ENCODE assay signal across 18 cellular contexts in genomic region chr1:2386636-2387611, GRCh38. TPM values are rescaled to one million over a fixed set of nuclear protein-coding genes. Genes with fewer than 3 reads are reported as not detected.
DNase-seq lines count a peak whose midpoint lies in the region; ATAC-seq and TF ChIP-seq lines count a peak whose summit lies in the region.
"Had no signal": no experiment of that assay in that cellular context is flagged by ENCODE, and none has a peak within 500 bp of the region (broad histone marks: within the 10 kb centered on the region; RNA-seq: fewer than 3 reads in every experiment).

No MANE protein-coding gene starts in this region.

- intact Hi-C loops in left ventricle myocardium superior (cut with micrococcal nuclease): no loop called here
- intact Hi-C loops in sciatic nerve (cut with DNase I): no loop called here

- no peaks in the 10 kb centered on the region for H3K9me3 ChIP-seq in BLaER1 treated with 17β-estradiol and CSF1 and Interleukin-3, amounts not matched to agents 10 nM and 100 nM (replicated peaks in 1 of 11)
- H3K9me3 ChIP-seq: pancreas, suprapubic skin, vagina had no signal

- peak overlapping the region; percentile 69 to 93 (median 76) for H3K27ac ChIP-seq in BLaER1 treated with 17β-estradiol and CSF1 and Interleukin-3, amounts not matched to agents 10 nM and 100 nM
- H3K27ac ChIP-seq: KMS-11, pancreas, suprapubic skin, vagina had no signal

- peaks cover 65 to 89% (median 73%) of the 10 kb centered on the region in 10 experiments for H3K4me1 ChIP-seq in BLaER1 treated with 17β-estradiol and CSF1 and Interleukin-3, amounts not matched to agents 10 nM and 100 nM

- H3K4me2 ChIP-seq in BLaER1 treated with 17β-estradiol and CSF1 and Interleukin-3, amounts not matched to agents 10 nM and 100 nM: peak overlapping the region; percentile 90 to 99 (median 98)
- H3K4me2 ChIP-seq: KMS-11 had no signal

- peak overlapping the region; percentile 54 to 94 (median 81); a peak in 21 of 22 replicates for H3K9ac ChIP-seq in BLaER1 treated with 17β-estradiol and CSF1 and Interleukin-3, amounts not matched to agents 10 nM and 100 nM
- H3K9ac ChIP-seq: KMS-11 had no signal

- peak overlapping the region; percentile 37 to 68 (median 50); a peak in 17 of 20 replicates for H3K4me3 ChIP-seq in BLaER1 treated with 17β-estradiol and CSF1 and Interleukin-3, amounts not matched to agents 10 nM and 100 nM
- H3K4me3 ChIP-seq in GM06990 (replicated peaks; ENCODE audit: low read depth, low read length): peak overlapping the region; percentile 65
- H3K4me3 ChIP-seq: pancreas, suprapubic skin, vagina had no signal

- H3K36me3 ChIP-seq in BLaER1 treated with 17β-estradiol and CSF1 and Interleukin-3, amounts not matched to agents 10 nM and 100 nM: no peaks in the 10 kb centered on the region
- no peaks in the 10 kb centered on the region; the same call in 1 of the 2 replicates for H3K36me3 ChIP-seq in GM06990 (ENCODE audit: control insufficient read depth, insufficient read depth, low read length)
- H3K36me3 ChIP-seq: pancreas, suprapubic skin, vagina had no signal

- ATAC-seq in left ventricle myocardium superior (no peak), sciatic nerve (no peak), GM19351 (IDR thresholded peaks at IDR 0.05; ENCODE audit: unreplicated experiment) (no peak), HG02759 (IDR thresholded peaks at IDR 0.05; ENCODE audit: unreplicated experiment) (no peak)
- ATAC-seq: activated T-cell treated with anti-CD3 and anti-CD28 coated beads, Interleukin-2, amount 50 U/mL, for 4 hours; pancreas; T-cell had no signal

- TF ChIP-seq CTCF in GM06990 (IDR thresholded peaks at IDR 0.05; ENCODE audit: insufficient read depth, low read length, poor library complexity, severe bottlenecking): no peak

- peaks cover 0 to 20% (median 8%) of the 10 kb centered on the region in 11 experiments; a peak in 10 of 22 replicates for H3K27me3 ChIP-seq in BLaER1 treated with 17β-estradiol and CSF1 and Interleukin-3, amounts not matched to agents 10 nM and 100 nM
- no peaks in the 10 kb centered on the region for H3K27me3 ChIP-seq in GM06990 (replicated peaks; ENCODE audit: control insufficient read depth, insufficient read depth, low read length)
- H3K27me3 ChIP-seq: pancreas, suprapubic skin, vagina had no signal

- DNase-seq in GM06990 (ENCODE audit: extremely low read depth, insufficient read length): no peak
- DNase-seq in left ventricle myocardium superior: peak; percentile 20
- peak; percentile 52 for DNase-seq in sciatic nerve (ENCODE audit: low spot score)
- DNase-seq in NCI-H187 treated with DMSO at 0.1 percent for 48 hours (lab: John Stamatoyannopoulos, UW): no peak
- DNase-seq: activated CD4-positive, alpha-beta T cell treated with anti-CD3 and anti-CD28 coated beads for 1 hour; activated T-cell treated with anti-CD3 and anti-CD28 coated beads, Interleukin-2, amount 50 U/mL, for 4 hours; effector CD4-positive, alpha-beta T cell; mesenchymal stem cell; OCI-M1; SIG-M5 had no signal

- peaks cover 0 to 32% (median 5%) of the 10 kb centered on the region in 11 experiments; a peak in 8 of 22 replicates for H4K20me1 ChIP-seq in BLaER1 treated with 17β-estradiol and CSF1 and Interleukin-3, amounts not matched to agents 10 nM and 100 nM

RNA-seq across cellular contexts. Expression of gene MORN1, which starts 4.4 kb away (rescaled TPM):
- total RNA-seq in left ventricle myocardium superior: 5.3 TPM
- 16.4 TPM for total RNA-seq in sciatic nerve

RNA-seq across cellular contexts. Expression of gene RER1, which starts 4.7 kb away (rescaled TPM):
- total RNA-seq in left ventricle myocardium superior (98.1 TPM), sciatic nerve (87.3 TPM)

RNA-seq across cellular contexts. Expression of gene PEX10, which starts 25.4 kb away (rescaled TPM):
- total RNA-seq in left ventricle myocardium superior (13.7 TPM), sciatic nerve (18.1 TPM)

Comparison
In these comparisons a context has a peak if more than half of its experiments do, and no peak if none do; other contexts are left out.
1. DNase-seq: peak in left ventricle myocardium superior (single experiment) and sciatic nerve (single experiment); none in GM06990 (single experiment) and NCI-H187 treated with DMSO at 0.1 percent for 48 hours (single experiment).